ENCODE assay signal across 29 cellular contexts in the genomic region with DNA sequence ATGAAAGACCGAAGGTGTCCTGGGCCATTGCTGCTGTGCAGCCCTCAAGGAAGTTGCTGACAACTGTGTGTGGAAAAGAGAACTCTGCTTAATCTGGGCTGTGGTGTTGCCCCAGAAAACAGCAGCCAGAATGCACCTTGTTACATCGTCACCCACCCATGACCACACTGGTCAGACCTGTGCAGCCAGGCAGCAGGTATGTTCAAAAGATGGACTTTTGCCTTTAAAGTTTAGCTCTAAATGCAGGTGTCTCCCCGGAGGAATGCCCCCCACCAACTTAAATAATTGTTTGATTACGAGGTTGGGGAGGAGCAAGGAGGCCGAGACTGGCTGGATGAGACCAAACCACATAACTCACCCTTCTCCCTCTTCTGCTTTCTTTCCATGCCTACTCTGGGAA.
"Had no signal": no experiment of that assay in that cellular context is flagged by ENCODE, and none has a peak within 500 bp of the region (broad histone marks: within the 10 kb centered on the region; RNA-seq: fewer than 3 reads in every experiment).

No MANE protein-coding gene starts in this region.

- H3K4me1 Mint-ChIP-seq: immature natural killer cell; mesothelial cell of epicardium; stimulated activated naive B cell treated with anti-CD40 and anti-IgM and Interleukin-4, amounts not matched to agents 10 μg/mL and 1 μg/mL and 100 μg/mL, for 72 hours had no signal

- FAIRE-seq: small intestine had no signal

- H3K27me3 Mint-ChIP-seq: naive B cell; natural killer cell treated with Interleukin-12 subunit alpha and Interleukin-12 subunit beta and Interleukin-15 and Interleukin-18, amount 100 ng/mL, for 72 hours; stimulated activated naive B cell treated with anti-CD40 and anti-IgM and Interleukin-4, amounts not matched to agents 10 μg/mL and 1 μg/mL and 100 μg/mL, for 72 hours; stimulated activated naive CD8-positive, alpha-beta T cell treated with anti-CD3 and anti-CD28 coated beads, Interleukin-15, Interleukin-2, amounts not matched to agents 100 ng/mL and 50 ng/mL, for 24 hours had no signal

- H3K4me3 ChIP-seq: coronary artery, esophagus squamous epithelium, heart right ventricle, left lung, mucosa of descending colon, neural progenitor cell, right lobe of liver, thoracic aorta, transverse colon, upper lobe of right lung, uterus had no signal

- H3K9me3 ChIP-seq: esophagus squamous epithelium, mucosa of descending colon, right lobe of liver, thoracic aorta, transverse colon, upper lobe of right lung, uterus had no signal

- H3K36me3 Mint-ChIP-seq: immature natural killer cell; mesothelial cell of epicardium; natural killer cell treated with Interleukin-12 subunit alpha and Interleukin-12 subunit beta and Interleukin-15 and Interleukin-18, amount 100 ng/mL, for 72 hours; neural progenitor cell had no signal

- H3K27ac ChIP-seq: coronary artery, esophagus squamous epithelium, heart right ventricle, left lung, neural progenitor cell, right lobe of liver, thoracic aorta, transverse colon, upper lobe of right lung, uterus had no signal

- H3K27ac Mint-ChIP-seq: immature natural killer cell; mesothelial cell of epicardium; naive B cell; natural killer cell treated with Interleukin-12 subunit alpha and Interleukin-12 subunit beta and Interleukin-15 and Interleukin-18, amount 100 ng/mL, for 72 hours; neural progenitor cell; stimulated activated naive B cell treated with anti-CD40 and anti-IgM and Interleukin-4, amounts not matched to agents 10 μg/mL and 1 μg/mL and 100 μg/mL, for 72 hours; stimulated activated naive CD8-positive, alpha-beta T cell treated with anti-CD3 and anti-CD28 coated beads, Interleukin-15, Interleukin-2, amounts not matched to agents 100 ng/mL and 50 ng/mL, for 24 hours had no signal

- H2AFZ ChIP-seq: neural progenitor cell had no signal

- H3K9me3 Mint-ChIP-seq: neural progenitor cell had no signal

- H3K9ac ChIP-seq: neural progenitor cell had no signal

- H3K36me3 ChIP-seq: esophagus squamous epithelium, heart right ventricle, left lung, neural progenitor cell, right lobe of liver, thoracic aorta, transverse colon, upper lobe of right lung, uterus had no signal

- ATAC-seq: heart right ventricle; left lung; mucosa of descending colon; natural killer cell treated with Interleukin-12 subunit alpha and Interleukin-12 subunit beta and Interleukin-15 and Interleukin-18, amount 100 ng/mL, for 72 hours; right lobe of liver; stimulated activated naive B cell treated with anti-CD40 and anti-IgM and Interleukin-4, amounts not matched to agents 10 μg/mL and 1 μg/mL and 100 μg/mL, for 72 hours; upper lobe of right lung had no signal

- H3K4me1 ChIP-seq: heart right ventricle, left lung, transverse colon, upper lobe of right lung, uterus had no signal

- H3K4me3 Mint-ChIP-seq: immature natural killer cell; mesothelial cell of epicardium; naive B cell; natural killer cell treated with Interleukin-12 subunit alpha and Interleukin-12 subunit beta and Interleukin-15 and Interleukin-18, amount 100 ng/mL, for 72 hours; neural progenitor cell; stimulated activated naive B cell treated with anti-CD40 and anti-IgM and Interleukin-4, amounts not matched to agents 10 μg/mL and 1 μg/mL and 100 μg/mL, for 72 hours; stimulated activated naive CD8-positive, alpha-beta T cell treated with anti-CD3 and anti-CD28 coated beads, Interleukin-15, Interleukin-2, amounts not matched to agents 100 ng/mL and 50 ng/mL, for 24 hours had no signal

- DNase-seq: dermis blood vessel endothelial cell; effector memory CD4-positive, alpha-beta T cell; erythroblast; esophagus squamous epithelium; foreskin melanocyte; glutamatergic neuron; heart right ventricle; hypothalamus; immature natural killer cell; islet precursor cell; left lung; mesenchymal stem cell; mucosa of descending colon; naive B cell; retina; small intestine; stimulated activated CD4-positive, alpha-beta T cell treated with anti-CD3 and anti-CD28 coated beads, Interleukin-15, amount 100 ng/mL, for 24 hours; stimulated activated CD4-positive, alpha-beta T cell treated with anti-CD3 and anti-CD28 coated beads, Interleukin-2, amount 100 ng/mL, for 48 hours; stimulated activated naive B cell treated with anti-CD40 and anti-IgM and Interleukin-4, amounts not matched to agents 10 μg/mL and 1 μg/mL and 100 μg/mL, for 72 hours; transverse colon; upper lobe of right lung; uterus had no signal

- H3K4me2 ChIP-seq: neural progenitor cell had no signal

- H3K27me3 ChIP-seq: esophagus squamous epithelium, left lung, neural progenitor cell, right lobe of liver, transverse colon, upper lobe of right lung, uterus had no signal
